In the genomic region with DNA sequence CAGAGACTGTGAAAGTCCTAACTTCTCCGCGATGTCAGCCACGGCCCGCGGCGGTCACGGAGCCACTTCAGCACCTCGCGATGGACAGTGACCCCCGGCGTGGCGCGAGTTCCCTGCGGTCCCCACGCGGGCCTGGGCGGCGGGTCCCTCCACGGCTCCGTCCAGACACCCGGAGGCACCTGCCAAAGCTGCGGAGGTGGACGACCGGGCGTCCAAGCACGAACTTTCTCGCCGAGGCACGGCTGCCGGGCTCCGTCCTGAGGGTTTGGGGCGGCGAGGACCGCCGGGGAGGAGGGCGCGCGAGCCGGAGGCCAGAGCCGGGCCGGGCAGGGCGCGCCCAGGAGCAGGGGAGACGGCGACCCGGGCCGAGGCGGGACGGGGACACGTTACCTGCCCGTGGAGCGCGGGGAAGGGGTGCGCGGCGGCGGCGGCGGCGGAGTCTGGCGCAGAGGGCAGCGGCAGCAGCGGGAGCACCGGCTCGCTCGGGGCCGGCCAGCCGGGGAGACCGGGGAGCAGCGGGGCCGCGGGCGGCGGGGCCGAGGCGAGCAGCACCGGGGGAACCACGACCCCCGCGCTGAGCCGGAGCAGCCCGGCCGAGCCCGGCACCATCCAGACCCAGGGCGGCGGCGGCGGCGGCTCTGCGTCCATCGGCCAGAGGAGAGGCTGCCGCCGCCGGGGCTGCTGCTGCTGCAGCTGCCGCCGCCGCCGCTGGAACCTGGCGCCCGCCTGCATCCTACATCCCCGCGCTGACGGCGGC, we compare ENCODE assay signal across 11 cellular contexts. TPM values are rescaled to one million over a fixed set of nuclear protein-coding genes. Genes with fewer than 3 reads are reported as not detected.
DNase-seq lines count a peak whose midpoint lies in the region; ATAC-seq and TF ChIP-seq lines count a peak whose summit lies in the region.
"Had no signal": no experiment of that assay in that cellular context is flagged by ENCODE, and none has a peak within 500 bp of the region (broad histone marks: within the 10 kb centered on the region; RNA-seq: fewer than 3 reads in every experiment).

No MANE protein-coding gene starts in this region.

- H3K27ac ChIP-seq in A673 (ENCODE audit: low read depth, low read length, poor library complexity, severe bottlenecking) (peak overlapping the region; percentile 81), dorsolateral prefrontal cortex (peak overlapping the region in 9 of 59 donors; percentile 17 to 71 (median 29)), psoas muscle (no peak overlapping the region)
- H3K27ac ChIP-seq in naive thymus-derived CD4-positive, alpha-beta T cell (ENCODE audit: low read depth, low read length) = no peak overlapping the region

- TF ChIP-seq CTCF in A673 (conservative IDR thresholded peaks at IDR 0.05; ENCODE audit: low read depth, low read length) (no peak), dorsolateral prefrontal cortex (IDR thresholded peaks at IDR 0.05 in 54 of 56, conservative IDR thresholded peaks at IDR 0.05 in 2 of 56; ENCODE audit: low read depth in 1 of 56, partially characterized antibody in 56 of 56) (no peak), psoas muscle (IDR thresholded peaks at IDR 0.05) (no peak)

- H3K9me3 Mint-ChIP-seq in naive thymus-derived CD4-positive, alpha-beta T cell = peaks cover 0 to 5% (median 0%) of the 10 kb centered on the region in 11 donors

- H3K27me3 ChIP-seq in A673 (replicated peaks; ENCODE audit: insufficient read depth, low read depth, low read length, poor library complexity) (no peaks in the 10 kb centered on the region), dorsolateral prefrontal cortex (peaks cover 0 to 83% (median 45%) of the 10 kb centered on the region in 45 donors), psoas muscle (ENCODE audit: insufficient read depth in 3 of 3, low read length in 2 of 3) (peaks cover 6 to 66% (median 24%) of the 10 kb centered on the region in 3 donors)
- no peaks in the 10 kb centered on the region for H3K27me3 ChIP-seq in naive thymus-derived CD4-positive, alpha-beta T cell (ENCODE audit: control insufficient read depth in 2 of 2, insufficient read depth in 2 of 2, low read length in 2 of 2)

- 1 to 2% (median 1%) methylated on average over 54 to 104 of the region's 104 CpGs for WGBS in psoas muscle, 3 donors

- no peaks in the 10 kb centered on the region for H3K36me3 Mint-ChIP-seq in naive thymus-derived CD4-positive, alpha-beta T cell

- ATAC-seq in naive thymus-derived CD4-positive, alpha-beta T cell = no peak
- ATAC-seq in psoas muscle (no peak), HG03378 (IDR thresholded peaks at IDR 0.05; ENCODE audit: unreplicated experiment) (no peak), GM19452 (IDR thresholded peaks at IDR 0.05; ENCODE audit: unreplicated experiment) (no peak), HG02642 (IDR thresholded peaks at IDR 0.05; ENCODE audit: poor library complexity, unreplicated experiment) (no peak)

- POLR2A ChIA-PET in A673 (lab: Charles Lee; ENCODE audit: low non-redundant PET) = interaction anchor here (0.7 kb wide), 1 partner anchor 49 kb away, joined by 4 read pairs; no protein-coding TSS in a partner anchor
- POLR2A ChIA-PET in naive thymus-derived CD4-positive, alpha-beta T cell (lab: Charles Lee) = no interaction called here

- H3K4me3 Mint-ChIP-seq in naive thymus-derived CD4-positive, alpha-beta T cell = peak overlapping the region; percentile 14 to 76 (median 54)

- H3K36me3 ChIP-seq in A673 (ENCODE audit: insufficient read depth, low read length, poor library complexity, severe bottlenecking) (peaks cover 17% of the 10 kb centered on the region), psoas muscle (ENCODE audit: insufficient read depth in 1 of 2, low read depth in 1 of 2) (no peaks in the 10 kb centered on the region)
- H3K36me3 ChIP-seq in naive thymus-derived CD4-positive, alpha-beta T cell (ENCODE audit: control insufficient read depth in 2 of 3, insufficient read depth in 3 of 3, low read length in 3 of 3) = no peaks in the 10 kb centered on the region

- H3K27ac Mint-ChIP-seq in naive thymus-derived CD4-positive, alpha-beta T cell = no peak overlapping the region

- H3K4me1 ChIP-seq in A673 (ENCODE audit: insufficient read depth, low read length, poor library complexity, severe bottlenecking) = peaks cover 5% of the 10 kb centered on the region
- peaks cover 0 to 4% of the 10 kb centered on the region in 2 donors for H3K4me1 ChIP-seq in naive thymus-derived CD4-positive, alpha-beta T cell (ENCODE audit: control insufficient read depth in 2 of 2, insufficient read depth in 2 of 2, low read length in 2 of 2)
- H3K4me1 ChIP-seq in psoas muscle = no peaks in the 10 kb centered on the region

- H3K4me3 ChIP-seq in A673 (ENCODE audit: low read depth, low read length, poor library complexity, severe bottlenecking) = peak overlapping the region; percentile 86
- H3K4me3 ChIP-seq in dorsolateral prefrontal cortex = peak overlapping the region; percentile 17 to 67 (median 45)
- H3K4me3 ChIP-seq in naive thymus-derived CD4-positive, alpha-beta T cell (ENCODE audit: low read length) = no peak overlapping the region
- no peak overlapping the region for H3K4me3 ChIP-seq in psoas muscle

- H3K9me3 ChIP-seq in A673 (ENCODE audit: low read depth, low read length, poor library complexity, severe bottlenecking) (no peaks in the 10 kb centered on the region), psoas muscle (no peaks in the 10 kb centered on the region)
- no peaks in the 10 kb centered on the region for H3K9me3 ChIP-seq in naive thymus-derived CD4-positive, alpha-beta T cell (ENCODE audit: control insufficient read depth in 2 of 3, low read length in 3 of 3)

- H3K4me1 Mint-ChIP-seq in naive thymus-derived CD4-positive, alpha-beta T cell = peaks cover 1 to 16% (median 10%) of the 10 kb centered on the region in 7 donors

- no TSS peak for BruUV-seq in A673 (replicated peaks; lab: Mats Ljungman, UMichigan)

- CTCF ChIA-PET in A673 (lab: Charles Lee) = interaction anchor here (0.9 kb wide), 1 partner anchor 16 kb away, joined by 3 read pairs; no protein-coding TSS in a partner anchor
- CTCF ChIA-PET in naive thymus-derived CD4-positive, alpha-beta T cell (lab: Charles Lee) = no interaction called here

- DNase-seq in A673 (ENCODE audit: low spot score) (no peak), ELF-1 (ENCODE audit: low read depth, low spot score) (peak; percentile 53), dorsolateral prefrontal cortex (no peak), psoas muscle (no peak)
- DNase-seq in naive thymus-derived CD4-positive, alpha-beta T cell = no peak
- DNase-seq: Calu3 had no signal

- intact Hi-C loops in A673 (cut with micrococcal nuclease; ENCODE audit: unreplicated experiment) = loop anchor here (5.0 to 10.0 kb wide), 2 partner anchors 564 to 624 kb away; no protein-coding TSS in a partner anchor
- intact Hi-C loops in dorsolateral prefrontal cortex (cut with DNase I) = loop anchor here in 1 of 2 donors (5.0 kb wide), 1 partner anchor 1119 kb away; no protein-coding TSS in a partner anchor
- intact Hi-C loops in naive thymus-derived CD4-positive, alpha-beta T cell (cut with micrococcal nuclease) = loop anchor here in 1 of 2 donors (10.0 kb wide), 1 partner anchor 216 kb away; no protein-coding TSS in a partner anchor
- intact Hi-C loops in psoas muscle (cut with DNase I) = no loop called here

- H3K27me3 Mint-ChIP-seq in naive thymus-derived CD4-positive, alpha-beta T cell = peaks cover 17 to 61% (median 55%) of the 10 kb centered on the region in 5 donors

RNA-seq across cellular contexts. Expression of a gene that starts 0.4 kb away (rescaled TPM):
- 16.3 and 18.4 TPM in 2 replicates for total RNA-seq in A673 (2021)
- 10 to 100 TPM in 75 of 120 experiments, 1 to 10 TPM in 45; 2.9 to 21.3 (median 11.4) TPM for total RNA-seq in dorsolateral prefrontal cortex
- under 1 TPM in 3 of 5 experiments, not detected in 2; 0.11 to 0.42 (median 0.39) TPM for total RNA-seq in naive thymus-derived CD4-positive, alpha-beta T cell
- not detected for polyA plus RNA-seq in naive thymus-derived CD4-positive, alpha-beta T cell
- total RNA-seq in psoas muscle = not detected
- under 1 TPM in 1 of 3 donors, not detected in 2; 0.01 TPM for polyA plus RNA-seq in psoas muscle
- total RNA-seq: Calu3; epithelial cell of proximal tubule; T-helper 1 cell treated with Interleukin-12 subunit alpha and Interleukin-12 subunit beta and Interleukin-4 antibody, amounts not matched to agents 30 ng/mL and 1 ng/mL, for 36 hours had no signal

Comparison
In these comparisons a context has a peak if more than half of its experiments do, and no peak if none do; other contexts are left out.
1. H3K4me3 ChIP-seq: peak in A673 (single experiment) and dorsolateral prefrontal cortex (59 of 59); none in naive thymus-derived CD4-positive, alpha-beta T cell (single experiment) and psoas muscle (single experiment).